ENCODE assay signal across 3 cellular contexts in the genomic region with DNA sequence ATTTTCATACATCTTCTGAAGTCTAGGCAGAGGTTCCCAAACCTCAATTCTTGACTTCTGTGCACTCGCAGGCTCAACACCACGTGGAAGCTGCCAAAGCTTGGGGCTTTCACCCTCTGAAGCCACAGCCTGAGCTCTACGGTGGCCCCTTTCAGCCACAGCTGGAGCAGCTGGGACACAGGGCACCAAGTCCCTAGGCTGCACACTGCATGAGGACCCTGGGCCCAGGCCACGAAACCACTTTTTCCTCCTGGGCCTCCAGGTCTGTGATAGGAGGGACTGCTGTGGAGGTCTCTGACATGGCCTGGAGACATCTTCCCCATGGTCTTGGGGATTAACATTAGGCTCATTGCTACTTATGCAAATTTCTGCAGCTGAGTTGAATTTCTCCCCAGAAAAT. TPM values are rescaled to one million over a fixed set of nuclear protein-coding genes. Genes with fewer than 3 reads are reported as not detected.
"Had no signal": no experiment of that assay in that cellular context is flagged by ENCODE, and none has a peak within 500 bp of the region (broad histone marks: within the 10 kb centered on the region; RNA-seq: fewer than 3 reads in every experiment).

No MANE protein-coding gene starts in this region.

RNA-seq across cellular contexts. Expression of gene SYK, which starts 18.8 kb away (rescaled TPM):
- total RNA-seq: M059J, SJSA1 had no signal
- polyA plus RNA-seq: SK-N-SH had no signal
